Comparison of ENCODE assay signal across 1 cellular context in the genomic region with DNA sequence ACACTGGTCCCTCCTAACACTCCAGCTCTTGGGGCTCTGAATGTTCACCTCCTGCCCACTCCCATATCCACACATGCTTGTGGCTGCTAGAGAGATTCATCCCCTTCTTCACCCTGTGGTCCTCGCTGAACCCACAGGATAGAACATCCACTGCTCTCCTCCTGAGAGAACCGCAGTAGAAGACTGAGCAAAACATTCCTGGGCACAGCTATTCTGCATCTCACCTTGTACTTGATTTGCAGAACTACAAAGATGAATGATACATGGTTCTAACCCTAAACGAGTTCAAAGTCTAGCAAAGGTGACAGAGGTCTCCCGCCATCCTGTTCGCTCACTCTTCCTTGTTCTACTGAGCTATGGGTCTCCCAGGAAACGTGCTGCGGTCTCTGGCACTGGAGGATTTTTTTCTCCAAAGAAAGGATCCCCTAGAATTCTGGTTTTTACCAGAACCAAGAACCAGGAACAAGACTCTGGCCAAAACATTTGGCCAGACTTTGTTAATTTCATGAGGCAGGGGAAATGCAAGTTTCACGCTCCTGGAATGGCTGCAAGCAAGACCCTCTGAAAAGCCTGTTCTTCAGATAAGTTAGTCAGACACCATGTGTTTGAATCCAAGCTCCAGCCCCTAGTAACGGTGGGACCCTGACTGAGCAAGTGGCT.
TF ChIP-seq lines count a peak whose summit lies in the region.

No MANE protein-coding gene starts in this region.

TF ChIP-seq in HepG2, 621 proteins besides CTCF, POLR2A, EP300 and RAD21 (continued from another document and continues in another):
- TF ChIP-seq, protein P1, sequence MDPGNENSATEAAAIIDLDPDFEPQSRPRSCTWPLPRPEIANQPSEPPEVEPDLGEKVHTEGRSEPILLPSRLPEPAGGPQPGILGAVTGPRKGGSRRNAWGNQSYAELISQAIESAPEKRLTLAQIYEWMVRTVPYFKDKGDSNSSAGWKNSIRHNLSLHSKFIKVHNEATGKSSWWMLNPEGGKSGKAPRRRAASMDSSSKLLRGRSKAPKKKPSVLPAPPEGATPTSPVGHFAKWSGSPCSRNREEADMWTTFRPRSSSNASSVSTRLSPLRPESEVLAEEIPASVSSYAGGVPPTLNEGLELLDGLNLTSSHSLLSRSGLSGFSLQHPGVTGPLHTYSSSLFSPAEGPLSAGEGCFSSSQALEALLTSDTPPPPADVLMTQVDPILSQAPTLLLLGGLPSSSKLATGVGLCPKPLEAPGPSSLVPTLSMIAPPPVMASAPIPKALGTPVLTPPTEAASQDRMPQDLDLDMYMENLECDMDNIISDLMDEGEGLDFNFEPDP (CRISPR knock-in tag; conservative IDR thresholded peaks at IDR 0.05) = no peak
- TF ChIP-seq ZBTB25 (CRISPR knock-in tag; IDR thresholded peaks at IDR 0.05) (peak; percentile 47; the same call in 1 of the 2 replicates), HNF1B (CRISPR knock-in tag; IDR thresholded peaks at IDR 0.05) (peak; percentile 72; the same call in 1 of the 2 replicates), ZBTB14 (CRISPR knock-in tag; IDR thresholded peaks at IDR 0.05) (no peak), NCOA1 (CRISPR knock-in tag; IDR thresholded peaks at IDR 0.05) (no peak), ZNF335 (CRISPR knock-in tag; IDR thresholded peaks at IDR 0.05) (no peak; the same call in 1 of the 2 replicates), ZBTB3 (CRISPR knock-in tag; IDR thresholded peaks at IDR 0.05; ENCODE audit: borderline replicate concordance, low read depth) (no peak), HIC2 (CRISPR knock-in tag; IDR thresholded peaks at IDR 0.05; ENCODE audit: low read depth) (no peak; the same call in 1 of the 2 replicates), TOPORS (CRISPR knock-in tag; IDR thresholded peaks at IDR 0.05) (no peak), FIP1L1 (IDR thresholded peaks at IDR 0.05; ENCODE audit: borderline replicate concordance, insufficient read depth, low read depth, low read length) (no peak), SOX5 (CRISPR knock-in tag; IDR thresholded peaks at IDR 0.05; ENCODE audit: borderline replicate concordance) (peak; percentile 82), NFAT5 (CRISPR knock-in tag; IDR thresholded peaks at IDR 0.05) (no peak), GATAD2A (CRISPR knock-in tag; IDR thresholded peaks at IDR 0.05) (peak; percentile 68; the same call in 1 of the 2 replicates), SNAPC4 (CRISPR knock-in tag; IDR thresholded peaks at IDR 0.05) (no peak), U2AF1 (optimal IDR thresholded peaks at IDR 0.05; ENCODE audit: low read depth, low read length) (no peak), IKZF4 (CRISPR knock-in tag; IDR thresholded peaks at IDR 0.05; ENCODE audit: borderline replicate concordance, low read depth, not compliant biosample characterization) (no peak), ZNF230 (CRISPR knock-in tag; IDR thresholded peaks at IDR 0.05) (no peak), ATAD3A (CRISPR knock-in tag; IDR thresholded peaks at IDR 0.05) (no peak), ZBTB7B (CRISPR knock-in tag; IDR thresholded peaks at IDR 0.05) (no peak; the same call in 1 of the 2 replicates), HMG20A (CRISPR knock-in tag; IDR thresholded peaks at IDR 0.05; ENCODE audit: borderline replicate concordance) (peak; percentile 43; the same call in 1 of the 2 replicates), ZNF724P (CRISPR knock-in tag; IDR thresholded peaks at IDR 0.05; ENCODE audit: borderline replicate concordance) (0 out of 2 replicates have a peak, but pooled peaks have one; percentile 46), ELF3 (CRISPR knock-in tag; IDR thresholded peaks at IDR 0.05) (peak; percentile 96), ZFP36 (IDR thresholded peaks at IDR 0.05; ENCODE audit: borderline replicate concordance, low read depth, low read length, partially characterized antibody) (no peak), DMAP1 (CRISPR knock-in tag; IDR thresholded peaks at IDR 0.05) (peak; percentile 51; the same call in 1 of the 2 replicates), MAFK (conservative IDR thresholded peaks at IDR 0.05 in 1 of 2, IDR thresholded peaks at IDR 0.05 in 1 of 2; ENCODE audit: low read length in 2 of 2) (no peak), GPN1 (CRISPR knock-in tag; IDR thresholded peaks at IDR 0.05; ENCODE audit: borderline replicate concordance) (no peak), DBP (CRISPR knock-in tag; IDR thresholded peaks at IDR 0.05; ENCODE audit: not compliant biosample characterization) (no peak)
- TF ChIP-seq, protein P2, sequence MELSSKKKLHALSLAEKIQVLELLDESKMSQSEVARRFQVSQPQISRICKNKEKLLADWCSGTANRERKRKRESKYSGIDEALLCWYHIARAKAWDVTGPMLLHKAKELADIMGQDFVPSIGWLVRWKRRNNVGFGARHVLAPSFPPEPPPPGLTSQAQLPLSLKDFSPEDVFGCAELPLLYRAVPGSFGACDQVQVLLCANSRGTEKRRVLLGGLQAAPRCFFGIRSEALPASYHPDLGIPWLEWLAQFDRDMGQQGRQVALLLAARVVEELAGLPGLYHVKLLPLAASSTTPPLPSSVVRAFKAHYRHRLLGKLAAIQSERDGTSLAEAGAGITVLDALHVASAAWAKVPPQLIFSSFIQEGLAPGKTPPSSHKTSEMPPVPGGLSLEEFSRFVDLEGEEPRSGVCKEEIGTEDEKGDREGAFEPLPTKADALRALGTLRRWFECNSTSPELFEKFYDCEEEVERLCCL (CRISPR knock-in tag; IDR thresholded peaks at IDR 0.05; ENCODE audit: borderline replicate concordance) = no peak
- TF ChIP-seq, protein P3, sequence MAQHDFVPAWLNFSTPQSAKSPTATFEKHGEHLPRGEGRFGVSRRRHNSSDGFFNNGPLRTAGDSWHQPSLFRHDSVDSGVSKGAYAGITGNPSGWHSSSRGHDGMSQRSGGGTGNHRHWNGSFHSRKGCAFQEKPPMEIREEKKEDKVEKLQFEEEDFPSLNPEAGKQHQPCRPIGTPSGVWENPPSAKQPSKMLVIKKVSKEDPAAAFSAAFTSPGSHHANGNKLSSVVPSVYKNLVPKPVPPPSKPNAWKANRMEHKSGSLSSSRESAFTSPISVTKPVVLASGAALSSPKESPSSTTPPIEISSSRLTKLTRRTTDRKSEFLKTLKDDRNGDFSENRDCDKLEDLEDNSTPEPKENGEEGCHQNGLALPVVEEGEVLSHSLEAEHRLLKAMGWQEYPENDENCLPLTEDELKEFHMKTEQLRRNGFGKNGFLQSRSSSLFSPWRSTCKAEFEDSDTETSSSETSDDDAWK (CRISPR knock-in tag; IDR thresholded peaks at IDR 0.05) = no peak
